27 cellular contexts compared by ENCODE assay signal in genomic region chr4:84501197-84501492, GRCh38. TPM values are rescaled to one million over a fixed set of nuclear protein-coding genes. Genes with fewer than 3 reads are reported as not detected.
"Had no signal": no experiment of that assay in that cellular context is flagged by ENCODE, and none has a peak within 500 bp of the region (broad histone marks: within the 10 kb centered on the region; RNA-seq: fewer than 3 reads in every experiment).

No MANE protein-coding gene starts in this region.

- H3K4me3 Mint-ChIP-seq: activated CD4-positive, alpha-beta T cell treated with anti-CD3 and anti-CD28 coated beads, Interleukin-2, amount 10 ng/mL, durations not matched to agents 7 days and 5 days; activated CD8-positive, alpha-beta T cell treated with anti-CD3 and anti-CD28 coated beads for 36 hours; activated naive CD4-positive, alpha-beta T cell treated with anti-CD3 and anti-CD28 coated beads, Interleukin-2, amount 50 U/mL, for 24 hours; activated T-helper 1 cell treated with anti-CD3 and anti-CD28 coated beads, Interleukin-12 subunit alpha, Interleukin-12 subunit beta, Interleukin-2, Interleukin-4 antibody, amounts not matched to agents 30 ng/mL and 10 ng/mL and 1 ng/mL, durations not matched to agents 14 hours and 24 hours and 36 hours; T-helper 2 cell treated with Interferon-gamma antibody and Interleukin-4, amounts not matched to agents 5 μg/mL and 100 μg/mL, for 36 hours had no signal

- H3K27me3 ChIP-seq: thyroid gland had no signal

- H3K9me3 Mint-ChIP-seq: activated CD4-positive, alpha-beta T cell treated with anti-CD3 and anti-CD28 coated beads, Interleukin-2, amount 10 ng/mL, durations not matched to agents 7 days and 5 days; activated CD8-positive, alpha-beta T cell treated with anti-CD3 and anti-CD28 coated beads for 36 hours; T-helper 2 cell treated with Interferon-gamma antibody and Interleukin-4, amounts not matched to agents 5 μg/mL and 100 μg/mL, for 36 hours had no signal

- H3K36me3 ChIP-seq: left lung, thyroid gland, vagina had no signal

- ATAC-seq: activated CD8-positive, alpha-beta T cell treated with anti-CD3 and anti-CD28 coated beads for 36 hours; left lung; stimulated activated naive CD8-positive, alpha-beta T cell treated with anti-CD3 and anti-CD28 coated beads, Interleukin-15, Interleukin-2, amounts not matched to agents 100 U/mL and 50 U/mL, for 24 hours had no signal

- H3K4me3 ChIP-seq: left lung, lung, thyroid gland, vagina had no signal

- H3K9me3 ChIP-seq: left lung, thyroid gland, vagina had no signal

- H3K27ac ChIP-seq: left lung, thyroid gland, vagina, VCaP had no signal

- H3K27ac Mint-ChIP-seq: activated CD4-positive, alpha-beta T cell treated with anti-CD3 and anti-CD28 coated beads, Interleukin-2, amount 10 ng/mL, durations not matched to agents 7 days and 5 days; activated CD8-positive, alpha-beta T cell treated with anti-CD3 and anti-CD28 coated beads for 36 hours; activated naive CD4-positive, alpha-beta T cell treated with anti-CD3 and anti-CD28 coated beads, Interleukin-2, amount 50 U/mL, for 24 hours; activated T-helper 1 cell treated with anti-CD3 and anti-CD28 coated beads, Interleukin-12 subunit alpha, Interleukin-12 subunit beta, Interleukin-2, Interleukin-4 antibody, amounts not matched to agents 30 ng/mL and 10 ng/mL and 1 ng/mL, durations not matched to agents 14 hours and 24 hours and 36 hours; T-helper 2 cell treated with Interferon-gamma antibody and Interleukin-4, amounts not matched to agents 5 μg/mL and 100 μg/mL, for 36 hours had no signal

- DNase-seq: activated CD4-positive, alpha-beta T cell treated with anti-CD3 and anti-CD28 coated beads, Interleukin-2, amount 10 ng/mL, durations not matched to agents 7 days and 5 days; activated CD4-positive, CD25-positive, alpha-beta regulatory T cell treated with anti-CD3 and anti-CD28 coated beads, Interleukin-2, amount 50 U/mL, for 72 hours; activated CD8-positive, alpha-beta T cell treated with anti-CD3 and anti-CD28 coated beads for 36 hours; activated gamma-delta T cell; aorta; central memory CD4-positive, alpha-beta T cell; effector memory CD4-positive, alpha-beta T cell; kidney glomerular epithelial cell; naive B cell; stimulated activated CD4-positive, alpha-beta T cell treated with anti-CD3 and anti-CD28 coated beads, Interleukin-2, amount 100 ng/mL, for 48 hours; stimulated activated CD8-positive, alpha-beta memory T cell treated with anti-CD3 and anti-CD28 coated beads, Interleukin-4, amount 100 ng/mL, for 48 hours; stimulated activated naive CD8-positive, alpha-beta T cell treated with anti-CD3 and anti-CD28 coated beads, Interleukin-15, Interleukin-2, amounts not matched to agents 100 U/mL and 50 U/mL, for 24 hours; substantia nigra; thyroid gland had no signal

RNA-seq across cellular contexts. Expression of gene NKX6-1, which starts 2.1 kb away (rescaled TPM):
- total RNA-seq: activated CD4-positive, alpha-beta T cell treated with anti-CD3 and anti-CD28 coated beads, Interleukin-2, amount 10 ng/mL, durations not matched to agents 7 days and 5 days; activated CD8-positive, alpha-beta T cell treated with anti-CD3 and anti-CD28 coated beads for 36 hours; activated T-helper 1 cell treated with anti-CD3 and anti-CD28 coated beads, Interleukin-12 subunit alpha, Interleukin-12 subunit beta, Interleukin-2, Interleukin-4 antibody, amounts not matched to agents 30 ng/mL and 10 ng/mL and 1 ng/mL, durations not matched to agents 14 hours and 24 hours and 36 hours; dermis microvascular lymphatic vessel endothelial cell; fibroblast of villous mesenchyme; left lung; mesenteric fat pad; mucosa of gallbladder; osteoblast; posterior vena cava; vagina had no signal
